1 cellular context compared by ENCODE assay signal in genomic region chrX:9566150-9566621, GRCh38.
A peak's percentile ranks its signal among the peaks of the same experiment; 100 is the strongest.
TF ChIP-seq lines count a peak whose summit lies in the region.

No MANE protein-coding gene starts in this region.

TF ChIP-seq in A549, 52 proteins besides CTCF, POLR2A, EP300 and RAD21 (continued from another document):
- 0 out of 2 replicates have a peak, but pooled peaks have one; percentile 36 for TF ChIP-seq MAX (IDR thresholded peaks at IDR 0.05)
- TF ChIP-seq SMC3 (IDR thresholded peaks at IDR 0.05): 0 out of 3 replicates have a peak, but pooled peaks have one; percentile 7
- TF ChIP-seq CEBPB (IDR thresholded peaks at IDR 0.05): no peak
- no peak for TF ChIP-seq JUN (IDR thresholded peaks at IDR 0.05)
- no peak for TF ChIP-seq RARB (CRISPR knock-in tag; IDR thresholded peaks at IDR 0.05)
